In genomic region chr3:67981077-67981476, GRCh38 we compare ENCODE assay signal across 26 cellular contexts.
"Had no signal": no experiment of that assay in that cellular context is flagged by ENCODE, and none has a peak within 500 bp of the region (broad histone marks: within the 10 kb centered on the region; RNA-seq: fewer than 3 reads in every experiment).

No MANE protein-coding gene starts in this region.

- H3K27me3 ChIP-seq: neural progenitor cell, ovary, spleen, stomach, thyroid gland, tibial nerve, upper lobe of left lung, vagina had no signal

- H3K4me1 ChIP-seq: parathyroid adenoma, psoas muscle, spleen, stomach, thyroid gland, tibial nerve, upper lobe of left lung, vagina had no signal

- H3K9ac ChIP-seq: neural progenitor cell, parathyroid adenoma had no signal

- H3K9me3 ChIP-seq: ovary, psoas muscle, spleen, stomach, thoracic aorta, thyroid gland, tibial nerve, upper lobe of left lung, vagina had no signal

- H3K79me2 ChIP-seq: parathyroid adenoma had no signal

- H3K4me2 ChIP-seq: neural progenitor cell, smooth muscle cell had no signal

- H3K36me3 ChIP-seq: neural progenitor cell, ovary, spleen, stomach, thoracic aorta, thyroid gland, tibial nerve, upper lobe of left lung, vagina had no signal

- H2AFZ ChIP-seq: neural progenitor cell, parathyroid adenoma had no signal

- H3K4me3 ChIP-seq: neural progenitor cell, ovary, psoas muscle, skin epidermis, smooth muscle cell, spleen, stomach, thoracic aorta, thyroid gland, tibial nerve, upper lobe of left lung, vagina had no signal

- ATAC-seq: natural killer cell; psoas muscle; right cardiac atrium; sciatic nerve; stimulated activated memory B cell treated with anti-CD40 and anti-IgM and Interleukin-4, amounts not matched to agents 10 μg/mL and 1 μg/mL and 100 μg/mL, for 72 hours had no signal

- FAIRE-seq: urothelium cell line had no signal

- H3K27ac ChIP-seq: neural progenitor cell, ovary, parathyroid adenoma, psoas muscle, skin epidermis, spleen, stomach, thoracic aorta, thyroid gland, tibial nerve, upper lobe of left lung, vagina had no signal

- DNase-seq: natural killer cell; occipital lobe; ovary; posterior cingulate gyrus; psoas muscle; right cardiac atrium; spleen; stimulated activated CD4-positive, alpha-beta T cell treated with anti-CD3 and anti-CD28 coated beads, Interleukin-12 subunit alpha, Interleukin-12 subunit beta, amount 100 ng/mL, for 4 hours; stimulated activated CD4-positive, alpha-beta T cell treated with anti-CD3 and anti-CD28 coated beads, Interleukin-1b, Interleukin-23, amount 100 ng/mL, for 48 hours; stimulated activated CD4-positive, alpha-beta T cell treated with anti-CD3 and anti-CD28 coated beads, Interleukin-4, amount 100 ng/mL, for 1 hour; stimulated activated CD4-positive, alpha-beta T cell treated with anti-CD3 and anti-CD28 coated beads, Interleukin-4, amount 100 ng/mL, for 4 hours; stimulated activated CD8-positive, alpha-beta memory T cell treated with anti-CD3 and anti-CD28 coated beads, Interleukin-4, amount 100 ng/mL, for 48 hours; stimulated activated naive CD4-positive, alpha-beta T cell; stomach; thyroid gland; upper lobe of left lung had no signal
